Comparison of ENCODE assay signal across 9 cellular contexts in the genomic region with DNA sequence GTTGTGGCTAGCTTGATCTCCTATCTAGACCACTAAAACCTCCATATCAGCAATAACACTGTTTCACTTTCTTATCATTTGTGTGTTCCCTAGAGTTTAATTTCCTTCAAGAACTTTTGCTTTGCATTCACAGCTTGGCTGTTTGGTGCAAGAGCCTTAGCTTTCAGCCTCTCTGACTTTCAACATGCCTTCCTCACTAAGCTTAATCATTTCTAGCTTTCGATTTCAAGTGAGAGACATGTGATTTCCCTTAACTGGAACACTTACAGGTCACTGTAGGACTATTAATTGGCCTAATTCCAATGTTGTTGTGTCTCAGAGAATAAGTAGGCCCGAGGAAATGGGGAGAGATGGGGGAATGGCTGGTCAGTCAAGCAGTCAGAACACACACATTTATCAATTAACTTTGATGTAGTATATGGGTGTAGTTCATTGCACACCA. TPM values are rescaled to one million over a fixed set of nuclear protein-coding genes. Genes with fewer than 3 reads are reported as not detected.
DNase-seq lines count a peak whose midpoint lies in the region; ATAC-seq lines count a peak whose summit lies in the region.
"Had no signal": no experiment of that assay in that cellular context is flagged by ENCODE, and none has a peak within 500 bp of the region (broad histone marks: within the 10 kb centered on the region; RNA-seq: fewer than 3 reads in every experiment).

No MANE protein-coding gene starts in this region.

- ATAC-seq in GM18498 (IDR thresholded peaks at IDR 0.05; ENCODE audit: unreplicated experiment) (peak; percentile 92), GM21526 (IDR thresholded peaks at IDR 0.05; ENCODE audit: low FRiP score, unreplicated experiment) (peak; percentile 80), HG03558 (IDR thresholded peaks at IDR 0.05; ENCODE audit: extremely low read depth, unreplicated experiment) (peak; percentile 88)

- DNase-seq in glomerular visceral epithelial cell (ENCODE audit: extremely low spot score) = peak; percentile 22
- no peak for DNase-seq in cerebellum (ENCODE audit: low spot score)
- DNase-seq in NCI-H510A treated with DMSO at 0.1 percent for 48 hours (lab: John Stamatoyannopoulos, UW) = no peak
- DNase-seq in NCI-H524 treated with DMSO at 0.1 percent for 48 hours (lab: John Stamatoyannopoulos, UW) = no peak
- no peak for DNase-seq in inferior parietal cortex (ENCODE audit: extremely low spot score)
- DNase-seq: NCI-H1092 treated with DMSO at 0.1 percent for 48 hours had no signal

RNA-seq across cellular contexts. Expression of a gene that starts 10.6 kb away (rescaled TPM):
- total RNA-seq in cerebellum = 25.4 TPM
